Comparison of ENCODE assay signal across 8 cellular contexts in the genomic region with DNA sequence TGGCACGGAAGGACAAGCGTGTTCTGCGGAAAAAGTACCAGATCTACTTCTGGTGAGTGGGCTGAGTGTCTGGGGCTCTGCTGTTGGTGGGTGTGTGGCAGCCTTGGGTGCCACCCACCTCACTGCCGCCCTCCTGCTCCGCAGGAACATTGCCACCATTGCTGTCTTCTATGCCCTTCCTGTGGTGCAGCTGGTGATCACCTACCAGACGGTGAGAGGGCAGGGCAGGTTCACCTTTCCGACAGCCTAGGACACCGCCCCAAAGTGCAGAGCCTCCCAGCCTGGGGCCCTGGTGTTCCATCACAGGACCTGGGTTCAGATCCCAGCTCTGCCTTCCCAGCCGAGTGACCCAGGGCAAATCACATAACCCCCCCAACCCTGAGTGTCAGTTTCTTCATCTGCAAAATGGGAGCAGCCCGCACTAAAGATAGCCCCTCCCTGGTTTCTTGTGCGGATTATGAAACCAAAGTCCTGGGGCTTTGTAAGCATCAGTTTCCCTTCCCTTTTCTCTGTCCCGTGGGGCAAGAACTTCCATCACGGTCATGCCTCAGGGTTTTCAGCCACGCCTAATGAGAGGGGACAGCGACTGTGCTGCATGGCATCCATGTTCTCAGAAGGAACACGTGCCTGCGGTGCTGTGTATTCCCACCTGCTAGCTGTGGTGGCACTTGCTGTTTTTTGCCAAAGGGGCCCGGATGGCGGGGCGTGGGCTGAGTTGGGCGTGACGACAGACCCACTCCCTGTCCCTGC. TPM values are rescaled to one million over a fixed set of nuclear protein-coding genes. Genes with fewer than 3 reads are reported as not detected.
A peak's percentile ranks its signal among the peaks of the same experiment; 100 is the strongest.
DNase-seq lines count a peak whose midpoint lies in the region; ATAC-seq and TF ChIP-seq lines count a peak whose summit lies in the region.
"Had no signal": no experiment of that assay in that cellular context is flagged by ENCODE, and none has a peak within 500 bp of the region (broad histone marks: within the 10 kb centered on the region; RNA-seq: fewer than 3 reads in every experiment).

No MANE protein-coding gene starts in this region.

- no peaks in the 10 kb centered on the region for H3K27me3 Mint-ChIP-seq in type B pancreatic cell

- DNase-seq in germinal center (ENCODE audit: low spot score) (peak; percentile 85), type B pancreatic cell (ENCODE audit: extremely low spot score, unreplicated experiment) (peak; percentile 47), NCI-H524 (lab: John Stamatoyannopoulos, UW) (no peak), 8988T (no peak)
- DNase-seq in activated T-cell treated with anti-CD3 and anti-CD28 coated beads, Interleukin-2, amount 50 U/mL, for 1 hour = no peak
- DNase-seq: stimulated activated CD4-positive, alpha-beta T cell treated with anti-CD3 and anti-CD28 coated beads, Interleukin-2, amount 100 ng/mL, for 48 hours had no signal

- no peaks in the 10 kb centered on the region for H3K9me3 Mint-ChIP-seq in type B pancreatic cell

- H3K4me3 Mint-ChIP-seq in type B pancreatic cell = no peak overlapping the region

- peaks cover under 1% of the 10 kb centered on the region for H3K4me1 Mint-ChIP-seq in type B pancreatic cell (ENCODE audit: unreplicated experiment)

- H3K27ac Mint-ChIP-seq in type B pancreatic cell = no peak overlapping the region

- peak; percentile 56 for ATAC-seq in GM21360 (IDR thresholded peaks at IDR 0.05; ENCODE audit: unreplicated experiment)
- ATAC-seq in HG03460 (IDR thresholded peaks at IDR 0.05; ENCODE audit: unreplicated experiment) = peak; percentile 59

- no peak for TF ChIP-seq CTCF in type B pancreatic cell (conservative IDR thresholded peaks at IDR 0.05)

- peaks cover 16% of the 10 kb centered on the region for H3K36me3 Mint-ChIP-seq in type B pancreatic cell

RNA-seq across cellular contexts. Expression of a gene that starts 9.8 kb away (rescaled TPM):
- 97.9 and 106 TPM in 2 replicates for total RNA-seq in type B pancreatic cell (ENCODE audit: low replicate concordance)

RNA-seq across cellular contexts. Expression of a gene that starts 10.8 kb away (rescaled TPM):
- 53.1 and 62.0 TPM in 2 replicates for total RNA-seq in type B pancreatic cell (ENCODE audit: low replicate concordance)

RNA-seq across cellular contexts. Expression of a gene that starts 42.5 kb away (rescaled TPM):
- 54.6 and 61.1 TPM in 2 replicates for total RNA-seq in type B pancreatic cell (ENCODE audit: low replicate concordance)

RNA-seq across cellular contexts. Expression of a gene that starts 43.1 kb away (rescaled TPM):
- 29.0 and 34.7 TPM in 2 replicates for total RNA-seq in type B pancreatic cell (ENCODE audit: low replicate concordance)

RNA-seq across cellular contexts. Expression of a gene that starts 45.3 kb away (rescaled TPM):
- total RNA-seq in type B pancreatic cell (ENCODE audit: low replicate concordance) = 94.5 and 101 TPM in 2 replicates

Comparison
In these comparisons a context has a peak if more than half of its experiments do, and no peak if none do; other contexts are left out.
1. DNase-seq: peak in germinal center (single experiment) and type B pancreatic cell (single experiment); none in NCI-H524 (0 of 2), 8988T (single experiment) and activated T-cell treated with anti-CD3 and anti-CD28 coated beads, Interleukin-2, amount 50 U/mL, for 1 hour (single experiment).